In genomic region chr1:244288663-244289062, GRCh38 we compare ENCODE assay signal across 34 cellular contexts.
"Had no signal": no experiment of that assay in that cellular context is flagged by ENCODE, and none has a peak within 500 bp of the region (broad histone marks: within the 10 kb centered on the region; RNA-seq: fewer than 3 reads in every experiment).

No MANE protein-coding gene starts in this region.

- H3K36me3 ChIP-seq: MG63 had no signal

- H3K4me3 ChIP-seq: MG63 had no signal

- DNase-seq: Karpas-422, Kasumi-1, MG63, MM.1S, MV-4-11, NCI-H1048, NCI-H1092, NCI-H1092 treated with DMSO at 0.1 percent for 48 hours, NCI-H1105, NCI-H1105 treated with DMSO at 0.1 percent for 48 hours, NCI-H1417, NCI-H1417 treated with DMSO at 0.1 percent for 48 hours, NCI-H1436, NCI-H1436 treated with DMSO at 0.1 percent for 48 hours, NCI-H146, NCI-H1694, NCI-H1694 treated with DMSO at 0.1 percent for 48 hours, NCI-H187, NCI-H187 treated with DMSO at 0.1 percent for 48 hours, NCI-H1930, NCI-H2029, NCI-H2029 treated with DMSO at 0.1 percent for 48 hours, NCI-H2081, NCI-H2081 treated with DMSO at 0.1 percent for 48 hours, NCI-H2107, NCI-H2171, NCI-H2171 treated with DMSO at 0.1 percent for 48 hours, NCI-H2227 treated with DMSO at 0.1 percent for 48 hours, NCI-H226, NCI-H345, NCI-H446, NCI-H446 treated with DMSO at 0.1 percent for 48 hours, NCI-H510A, NCI-H510A treated with DMSO at 0.1 percent for 48 hours had no signal
